ENCODE assay signal across 14 cellular contexts in genomic region chr6:6678811-6679210, GRCh38.
DNase-seq lines count a peak whose midpoint lies in the region; TF ChIP-seq lines count a peak whose summit lies in the region.
"Had no signal": no experiment of that assay in that cellular context is flagged by ENCODE, and none has a peak within 500 bp of the region (broad histone marks: within the 10 kb centered on the region; RNA-seq: fewer than 3 reads in every experiment).

No MANE protein-coding gene starts in this region.

- no peaks in the 10 kb centered on the region for H3K27me3 Mint-ChIP-seq in mesothelial cell of epicardium (ENCODE audit: low read depth)

- peaks cover 59% of the 10 kb centered on the region for H3K4me1 Mint-ChIP-seq in mesothelial cell of epicardium

- H3K4me2 ChIP-seq in BLaER1: peak overlapping the region; percentile 61

- no peaks in the 10 kb centered on the region for H3K36me3 Mint-ChIP-seq in mesothelial cell of epicardium

- no peak overlapping the region for H3K4me3 ChIP-seq in BLaER1
- H3K4me3 ChIP-seq in colonic mucosa: no peak overlapping the region
- no peak overlapping the region for H3K4me3 ChIP-seq in HAP-1
- H3K4me3 ChIP-seq: GM23248, uterus had no signal

- in situ Hi-C loops in HAP-1 (cut with MboI; ENCODE audit: low sequenced_read_pairs): loop anchor here (5.0 to 25.0 kb wide), 2 partner anchors 558 to 933 kb away; no protein-coding TSS in a partner anchor

- no peaks in the 10 kb centered on the region for H4K20me1 ChIP-seq in BLaER1

- TF ChIP-seq CTCF in colonic mucosa (IDR thresholded peaks at IDR 0.05): no peak
- no peak for TF ChIP-seq CTCF in mesothelial cell of epicardium (IDR thresholded peaks at IDR 0.05; ENCODE audit: unreplicated experiment)

- peak; percentile 70 for DNase-seq in NCI-H146 (lab: John Stamatoyannopoulos, UW)
- peak; percentile 64 for DNase-seq in colonic mucosa
- DNase-seq in mesothelial cell of epicardium (ENCODE audit: low spot score in 2 of 2, unreplicated experiment in 2 of 2): no peak
- DNase-seq in DMS 273 (lab: John Stamatoyannopoulos, UW; ENCODE audit: unreplicated experiment): no peak
- DNase-seq in activated T-cell treated with anti-CD3 and anti-CD28 coated beads, Interleukin-2, amount 50 U/mL, for 1 hour: no peak
- DNase-seq in HAP-1 (ENCODE audit: low spot score in 2 of 2): no peak
- DNase-seq in cerebellar nuclear complex (lab: John Stamatoyannopoulos, UW): no peak
- DNase-seq: activated T-cell treated with anti-CD3 and anti-CD28 coated beads, Interleukin-2, amount 50 U/mL, for 48 hours; AML-193; amniotic stem cell; Kasumi-1; uterus had no signal

- H3K27me3 ChIP-seq in BLaER1 (no peaks in the 10 kb centered on the region), colonic mucosa (no peaks in the 10 kb centered on the region), HAP-1 (ENCODE audit: low read depth) (no peaks in the 10 kb centered on the region)
- H3K27me3 ChIP-seq: uterus had no signal

- H3K27ac Mint-ChIP-seq in mesothelial cell of epicardium: peak overlapping the region; percentile 70

- no peaks in the 10 kb centered on the region for H3K9me3 ChIP-seq in BLaER1
- H3K9me3 ChIP-seq in colonic mucosa: no peaks in the 10 kb centered on the region
- no peaks in the 10 kb centered on the region for H3K9me3 ChIP-seq in HAP-1
- H3K9me3 ChIP-seq: uterus had no signal

- H3K4me3 Mint-ChIP-seq in mesothelial cell of epicardium: no peak overlapping the region

- no peaks in the 10 kb centered on the region for H3K9me3 Mint-ChIP-seq in mesothelial cell of epicardium

- H3K36me3 ChIP-seq in BLaER1 (no peaks in the 10 kb centered on the region), colonic mucosa (no peaks in the 10 kb centered on the region), HAP-1 (replicated peaks) (no peaks in the 10 kb centered on the region)
- H3K36me3 ChIP-seq: uterus had no signal

- H3K9ac ChIP-seq in BLaER1 (no peak overlapping the region), colonic mucosa (ENCODE audit: low read depth in 2 of 2, low read length in 2 of 2) (peak overlapping the region in 1 of 2 donors; percentile 57)
- H3K9ac ChIP-seq: GM23248 had no signal

- intact Hi-C loops in colonic mucosa (cut with DNase I): loop anchor here (5.0 kb wide), 1 partner anchor 563 kb away; no protein-coding TSS in a partner anchor

- H3K4me1 ChIP-seq in BLaER1 (peaks cover 56% of the 10 kb centered on the region), colonic mucosa (peaks cover 12% of the 10 kb centered on the region), HAP-1 (no peaks in the 10 kb centered on the region)
- H3K4me1 ChIP-seq: uterus had no signal

- H3K27ac ChIP-seq in BLaER1 (no peak overlapping the region), colonic mucosa (peak overlapping the region; percentile 64)
- H3K27ac ChIP-seq: GM23248 had no signal

Comparison
In these comparisons a context has a peak if more than half of its experiments do, and no peak if none do; other contexts are left out.
1. DNase-seq: peak in NCI-H146 (single experiment) and colonic mucosa (single experiment); none in mesothelial cell of epicardium (0 of 2), DMS 273 (single experiment), activated T-cell treated with anti-CD3 and anti-CD28 coated beads, Interleukin-2, amount 50 U/mL, for 1 hour (single experiment), HAP-1 (0 of 2) and cerebellar nuclear complex (0 of 2).